Comparison of ENCODE assay signal across 8 cellular contexts in genomic region chr6:110039364-110039995, GRCh38.
DNase-seq lines count a peak whose midpoint lies in the region; ATAC-seq and TF ChIP-seq lines count a peak whose summit lies in the region.

No MANE protein-coding gene starts in this region.

- peak overlapping the region; percentile 84 for H3K27ac Mint-ChIP-seq in activated CD4-positive, alpha-beta T cell treated with anti-CD3 and anti-CD28 coated beads, Interleukin-2, amount 10 ng/mL, durations not matched to agents 24 days and 14 days
- H3K27ac Mint-ChIP-seq in dendritic cell treated with granulocyte-macrophage colony-stimulating factor and Interleukin-4, amounts not matched to agents 40 ng/mL and 50 ng/mL, for 4 days = peak overlapping the region; percentile 70

- DNase-seq in NCI-H524 (lab: John Stamatoyannopoulos, UW) (peak; percentile 84 to 94), left lobe of liver (ENCODE audit: low spot score) (peak; percentile 82)
- DNase-seq in activated CD4-positive, alpha-beta T cell treated with anti-CD3 and anti-CD28 coated beads, Interleukin-2, amount 10 ng/mL, durations not matched to agents 24 days and 14 days = peak; percentile 94
- peak; percentile 69 for DNase-seq in stimulated activated CD4-positive, alpha-beta T cell treated with anti-CD3 and anti-CD28 coated beads, Interleukin-2, amount 100 ng/mL, for 4 hours (ENCODE audit: low read depth)

- H3K4me1 Mint-ChIP-seq in activated CD4-positive, alpha-beta T cell treated with anti-CD3 and anti-CD28 coated beads, Interleukin-2, amount 10 ng/mL, durations not matched to agents 24 days and 14 days = peaks cover 14% of the 10 kb centered on the region
- H3K4me1 Mint-ChIP-seq in dendritic cell treated with granulocyte-macrophage colony-stimulating factor and Interleukin-4, amounts not matched to agents 40 ng/mL and 50 ng/mL, for 4 days (ENCODE audit: low read depth) = peaks cover 28% of the 10 kb centered on the region

- H3K36me3 Mint-ChIP-seq in activated CD4-positive, alpha-beta T cell treated with anti-CD3 and anti-CD28 coated beads, Interleukin-2, amount 10 ng/mL, durations not matched to agents 24 days and 14 days (ENCODE audit: low read depth) = no peaks in the 10 kb centered on the region
- no peaks in the 10 kb centered on the region for H3K36me3 Mint-ChIP-seq in dendritic cell treated with granulocyte-macrophage colony-stimulating factor and Interleukin-4, amounts not matched to agents 40 ng/mL and 50 ng/mL, for 4 days (ENCODE audit: low read depth)

- no peak overlapping the region for H3K27ac ChIP-seq in C4-2B

- ATAC-seq in GM19351 (IDR thresholded peaks at IDR 0.05; ENCODE audit: unreplicated experiment) = peak; percentile 87
- ATAC-seq in HG03469 (IDR thresholded peaks at IDR 0.05; ENCODE audit: unreplicated experiment) = peak; percentile 74
- ATAC-seq in left lobe of liver = peak; percentile 96

- peak overlapping the region; percentile 82 for H3K4me3 Mint-ChIP-seq in activated CD4-positive, alpha-beta T cell treated with anti-CD3 and anti-CD28 coated beads, Interleukin-2, amount 10 ng/mL, durations not matched to agents 24 days and 14 days
- H3K4me3 Mint-ChIP-seq in dendritic cell treated with granulocyte-macrophage colony-stimulating factor and Interleukin-4, amounts not matched to agents 40 ng/mL and 50 ng/mL, for 4 days = peak overlapping the region; percentile 70

- H3K9me3 Mint-ChIP-seq in activated CD4-positive, alpha-beta T cell treated with anti-CD3 and anti-CD28 coated beads, Interleukin-2, amount 10 ng/mL, durations not matched to agents 24 days and 14 days = no peaks in the 10 kb centered on the region
- H3K9me3 Mint-ChIP-seq in dendritic cell treated with granulocyte-macrophage colony-stimulating factor and Interleukin-4, amounts not matched to agents 40 ng/mL and 50 ng/mL, for 4 days = no peaks in the 10 kb centered on the region

- TF ChIP-seq CTCF in C4-2B (conservative IDR thresholded peaks at IDR 0.05) = peak; percentile 85

- peaks cover 1% of the 10 kb centered on the region for H3K27me3 Mint-ChIP-seq in activated CD4-positive, alpha-beta T cell treated with anti-CD3 and anti-CD28 coated beads, Interleukin-2, amount 10 ng/mL, durations not matched to agents 24 days and 14 days
- peaks cover 7% of the 10 kb centered on the region for H3K27me3 Mint-ChIP-seq in dendritic cell treated with granulocyte-macrophage colony-stimulating factor and Interleukin-4, amounts not matched to agents 40 ng/mL and 50 ng/mL, for 4 days

- intact Hi-C loops in activated CD4-positive, alpha-beta T cell treated with anti-CD3 and anti-CD28 coated beads, Interleukin-2, amount 10 ng/mL, durations not matched to agents 24 days and 14 days (cut with micrococcal nuclease) = loop anchor here (1.0 to 5.0 kb wide), 4 partner anchors 334 to 512 kb away; no protein-coding TSS in a partner anchor
- intact Hi-C loops in dendritic cell treated with granulocyte-macrophage colony-stimulating factor and Interleukin-4, amounts not matched to agents 40 ng/mL and 50 ng/mL, for 4 days (cut with micrococcal nuclease) = loop anchor here (1.0 to 10.0 kb wide), 4 partner anchors 334 to 511 kb away; no protein-coding TSS in a partner anchor
